In the genomic region with DNA sequence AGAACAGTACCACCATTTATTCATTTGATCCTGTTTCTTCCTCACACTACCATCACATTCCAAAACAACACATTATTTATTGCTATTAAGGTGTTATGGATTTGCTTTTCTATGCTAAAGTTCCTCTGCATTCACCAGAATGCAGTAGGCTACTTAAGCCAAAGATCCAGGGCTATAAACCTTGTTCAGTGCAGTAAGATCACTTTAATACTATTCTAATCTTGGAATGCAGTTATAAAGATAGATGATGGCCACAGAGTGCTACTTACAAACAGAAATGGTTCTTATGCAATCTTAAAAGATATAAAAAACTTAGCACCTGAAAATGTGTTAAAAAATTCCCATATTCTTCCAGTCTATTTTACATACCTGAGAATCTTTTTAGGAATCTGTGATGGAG, we compare ENCODE assay signal across 27 cellular contexts.
DNase-seq lines count a peak whose midpoint lies in the region; ATAC-seq and TF ChIP-seq lines count a peak whose summit lies in the region.
"Had no signal": no experiment of that assay in that cellular context is flagged by ENCODE, and none has a peak within 500 bp of the region (broad histone marks: within the 10 kb centered on the region; RNA-seq: fewer than 3 reads in every experiment).

No MANE protein-coding gene starts in this region.

- peaks cover 0 to 36% (median 0%) of the 10 kb centered on the region in 6 donors for H3K36me3 ChIP-seq in spleen

- POLR2A ChIA-PET in naive thymus-derived CD8-positive, alpha-beta T cell (lab: Charles Lee) = no interaction called here

- H3K9me3 Mint-ChIP-seq in IgD-negative memory B cell = no peaks in the 10 kb centered on the region
- peaks cover 0 to under 1% (median 0%) of the 10 kb centered on the region in 9 donors for H3K9me3 Mint-ChIP-seq in naive thymus-derived CD8-positive, alpha-beta T cell
- H3K9me3 Mint-ChIP-seq: CD4-positive, alpha-beta memory T cell had no signal

- peak; percentile 85 for DNase-seq in fibroblast of villous mesenchyme (ENCODE audit: low read depth)
- DNase-seq in naive thymus-derived CD8-positive, alpha-beta T cell = no peak
- DNase-seq in spleen = no peak
- DNase-seq in cerebellum (ENCODE audit: low spot score) = no peak
- DNase-seq in NCI-H526 treated with DMSO at 0.1 percent for 48 hours (lab: John Stamatoyannopoulos, UW) = no peak
- DNase-seq: AML-193; C1 segment of cervical spinal cord; CD4-positive, alpha-beta memory T cell; DMS 273 treated with DMSO at 0.1 percent for 48 hours; DMS79; GM23248; H7; MV-4-11; NCI-H1105; NCI-H146; NCI-H1930; NCI-H2107; NCI-H524; NCI-H82; NK-92 treated with Interleukin-12 subunit alpha and Interleukin-12 subunit beta, amount 100 ng/mL, for 24 hours; PC-9 had no signal

- no peak for TF ChIP-seq POLR2A in spleen (IDR thresholded peaks at IDR 0.05)

- H3K27me3 Mint-ChIP-seq in IgD-negative memory B cell = no peaks in the 10 kb centered on the region
- H3K27me3 Mint-ChIP-seq in naive thymus-derived CD8-positive, alpha-beta T cell = no peaks in the 10 kb centered on the region
- H3K27me3 Mint-ChIP-seq: CD4-positive, alpha-beta memory T cell had no signal

- H3K27me3 ChIP-seq in spleen (replicated peaks in 1 of 7) = no peaks in the 10 kb centered on the region

- H3K4me3 Mint-ChIP-seq in IgD-negative memory B cell = no peak overlapping the region
- no peak overlapping the region for H3K4me3 Mint-ChIP-seq in naive thymus-derived CD8-positive, alpha-beta T cell

- intact Hi-C loops in spleen (cut with DNase I; ENCODE audit: low total_unique reads) = no loop called here

- peaks cover 11 to 62% (median 51%) of the 10 kb centered on the region in 6 donors for H3K4me1 ChIP-seq in spleen
- H3K4me1 ChIP-seq: A549 had no signal

- H3K4me1 Mint-ChIP-seq in IgD-negative memory B cell = peaks cover 37 to 45% (median 41%) of the 10 kb centered on the region in 3 donors
- peaks cover 23 to 60% (median 44%) of the 10 kb centered on the region in 4 donors for H3K4me1 Mint-ChIP-seq in naive thymus-derived CD8-positive, alpha-beta T cell

- TF ChIP-seq CTCF in fibroblast of villous mesenchyme (IDR thresholded peaks at IDR 0.05; ENCODE audit: insufficient read depth, low read depth, low read length) = no peak
- TF ChIP-seq CTCF in spleen (IDR thresholded peaks at IDR 0.05 in 8 of 11, conservative IDR thresholded peaks at IDR 0.05 in 3 of 11) = no peak

- no peak for ATAC-seq in naive thymus-derived CD8-positive, alpha-beta T cell
- ATAC-seq in HG03139 (IDR thresholded peaks at IDR 0.05; ENCODE audit: unreplicated experiment) = no peak
- ATAC-seq: A549, HepG2, K562, Right ventricle myocardium inferior had no signal

- H3K9me3 ChIP-seq in spleen = no peaks in the 10 kb centered on the region
- H3K9me3 ChIP-seq: A549 had no signal

- H3K27ac ChIP-seq in spleen = peak overlapping the region in 5 of 8 donors; percentile 13 to 86 (median 81)
- H3K27ac ChIP-seq: A549, GM23248, PC-9 had no signal

- peak overlapping the region in 2 of 3 donors; percentile 27 to 81 for H3K27ac Mint-ChIP-seq in IgD-negative memory B cell
- H3K27ac Mint-ChIP-seq in naive thymus-derived CD8-positive, alpha-beta T cell = peak overlapping the region in 9 of 10 donors; percentile 18 to 95 (median 89)

- peaks cover 9% of the 10 kb centered on the region for H3K36me3 Mint-ChIP-seq in IgD-negative memory B cell
- no peaks in the 10 kb centered on the region for H3K36me3 Mint-ChIP-seq in naive thymus-derived CD8-positive, alpha-beta T cell

- H3K4me3 ChIP-seq in fibroblast of villous mesenchyme (ENCODE audit: low read depth, low read length) (no peak overlapping the region), spleen (no peak overlapping the region)
- H3K4me3 ChIP-seq: A549, GM23248, K562, PC-9 had no signal
